In genomic region chr7:155817515-155817914, GRCh38 we compare ENCODE assay signal across 5 cellular contexts. TPM values are rescaled to one million over a fixed set of nuclear protein-coding genes. Genes with fewer than 3 reads are reported as not detected.
"Had no signal": no experiment of that assay in that cellular context is flagged by ENCODE, and none has a peak within 500 bp of the region (broad histone marks: within the 10 kb centered on the region; RNA-seq: fewer than 3 reads in every experiment).

No MANE protein-coding gene starts in this region.

RNA-seq across cellular contexts. Expression of gene SHH, which starts 5.3 kb away (rescaled TPM):
- total RNA-seq: GM23338, H4, HFFc6, HT1080 had no signal
- polyA plus RNA-seq: GM23338, IgD-negative memory B cell had no signal
